Comparison of ENCODE assay signal across 1 cellular context in genomic region chr17:7674934-7675333, GRCh38.
TF ChIP-seq lines count a peak whose summit lies in the region.

No MANE protein-coding gene starts in this region.

TF ChIP-seq in GM12878, 131 proteins besides CTCF, POLR2A, EP300 and RAD21:
- no peak for TF ChIP-seq ZNF24 (IDR thresholded peaks at IDR 0.05)
- TF ChIP-seq PAX5 (IDR thresholded peaks at IDR 0.05; ENCODE audit: borderline replicate concordance, low read depth, low read length) = no peak
- TF ChIP-seq USF2 (IDR thresholded peaks at IDR 0.05; ENCODE audit: borderline replicate concordance, low read depth, low read length) = no peak
- no peak for TF ChIP-seq SREBF1 (IDR thresholded peaks at IDR 0.05; ENCODE audit: low read length)
- TF ChIP-seq RB1 (IDR thresholded peaks at IDR 0.05; ENCODE audit: borderline replicate concordance) = no peak
- TF ChIP-seq ATF3 (IDR thresholded peaks at IDR 0.05; ENCODE audit: borderline replicate concordance, extremely low read depth, low read depth, low read length) = no peak
- no peak for TF ChIP-seq LARP7 (IDR thresholded peaks at IDR 0.05)
- no peak for TF ChIP-seq MXI1 (IDR thresholded peaks at IDR 0.05; ENCODE audit: low read depth, low read length)
- TF ChIP-seq NFXL1 (IDR thresholded peaks at IDR 0.05; ENCODE audit: borderline replicate concordance) = no peak
- TF ChIP-seq HDAC6 (IDR thresholded peaks at IDR 0.05; ENCODE audit: unreplicated experiment) = no peak
